8 cellular contexts compared by ENCODE assay signal in genomic region chr10:125895130-125896087, GRCh38. TPM values are rescaled to one million over a fixed set of nuclear protein-coding genes. Genes with fewer than 3 reads are reported as not detected.
DNase-seq lines count a peak whose midpoint lies in the region; ATAC-seq and TF ChIP-seq lines count a peak whose summit lies in the region.
"Not testable (repeated sequence)": the region's sequence is repeated elsewhere in the genome, so short reads cannot be mapped to it uniquely, and the experiment has no call there.

No MANE protein-coding gene starts in this region.

- H3K4me1 Mint-ChIP-seq in activated naive CD4-positive, alpha-beta T cell treated with anti-CD3 and anti-CD28 coated beads for 36 hours (ENCODE audit: low read depth), result peaks cover 11% of the 10 kb centered on the region

- TF ChIP-seq CTCF in SK-N-SH (IDR thresholded peaks at IDR 0.05); fibroblast of villous mesenchyme (IDR thresholded peaks at IDR 0.05; ENCODE audit: insufficient read depth, low read depth, low read length): not testable (repeated sequence)

- TF ChIP-seq RAD21 in SK-N-SH (IDR thresholded peaks at IDR 0.05; ENCODE audit: low read length), result not testable (repeated sequence)

- WGBS in SK-N-SH (ENCODE audit: low lambda C conversion rate), result 25% methylated on average over 34 of the region's 50 CpGs

- not testable (repeated sequence) for H3K9me3 Mint-ChIP-seq in activated naive CD4-positive, alpha-beta T cell treated with anti-CD3 and anti-CD28 coated beads for 36 hours

- H3K9ac ChIP-seq in SK-N-SH, result peak overlapping the region; percentile 64

- intact Hi-C loops in activated naive CD4-positive, alpha-beta T cell treated with anti-CD3 and anti-CD28 coated beads for 36 hours (cut with micrococcal nuclease), result loop anchor here (1.0 to 10.0 kb wide), 3 partner anchors 72 to 1399 kb away; partner anchors contain the start of genes BCCIP, EDRF1 and UROS

- not testable (repeated sequence) for H3F3A ChIP-seq in SK-N-SH (replicated peaks; ENCODE audit: insufficient read depth)

- not testable (repeated sequence) for H3K27me3 ChIP-seq in SK-N-SH (ENCODE audit: insufficient read depth)

- not testable (repeated sequence) for H3K27me3 Mint-ChIP-seq in activated naive CD4-positive, alpha-beta T cell treated with anti-CD3 and anti-CD28 coated beads for 36 hours (ENCODE audit: low read depth)

- not testable (repeated sequence) for H4K20me1 ChIP-seq in SK-N-SH (ENCODE audit: insufficient read depth)

- peak overlapping the region; percentile 63 for H3K27ac Mint-ChIP-seq in activated naive CD4-positive, alpha-beta T cell treated with anti-CD3 and anti-CD28 coated beads for 36 hours

- H3K4me3 ChIP-seq in SK-N-SH (ENCODE audit: low read depth in 2 of 2, low read length in 1 of 2) (peak overlapping the region; percentile 83 to 88), fibroblast of villous mesenchyme (ENCODE audit: low read depth, low read length) (peak overlapping the region; percentile 79)

- not testable (repeated sequence) for TF ChIP-seq EP300 in SK-N-SH (IDR thresholded peaks at IDR 0.05; ENCODE audit: borderline replicate concordance in 1 of 2, low read depth in 1 of 2, low read length in 1 of 2)

- CTCF ChIA-PET in SK-N-SH (lab: Yijun Ruan, JAX); activated naive CD4-positive, alpha-beta T cell treated with anti-CD3 and anti-CD28 coated beads for 36 hours (lab: Charles Lee): not testable (repeated sequence)

- H3K9me2 ChIP-seq in SK-N-SH, result not testable (repeated sequence)

- H3K36me3 ChIP-seq in SK-N-SH (replicated peaks in 1 of 2; ENCODE audit: control insufficient read depth in 1 of 2, insufficient read depth in 2 of 2, low read length in 1 of 2), result not testable (repeated sequence)

- H3K27ac ChIP-seq in SK-N-SH (ENCODE audit: low read depth in 2 of 2, low read length in 1 of 2), result peak overlapping the region; percentile 48 to 65

- not testable (repeated sequence) for H3K36me3 Mint-ChIP-seq in activated naive CD4-positive, alpha-beta T cell treated with anti-CD3 and anti-CD28 coated beads for 36 hours (ENCODE audit: low read depth)

- H3K4me2 ChIP-seq in SK-N-SH, result peak overlapping the region; percentile 57

- ATAC-seq in GM21526 (IDR thresholded peaks at IDR 0.05; ENCODE audit: low FRiP score, unreplicated experiment), result peak; percentile 51

- H3K4me3 Mint-ChIP-seq in activated naive CD4-positive, alpha-beta T cell treated with anti-CD3 and anti-CD28 coated beads for 36 hours, result peak overlapping the region; percentile 76

- not testable (repeated sequence) for H3K4me1 ChIP-seq in SK-N-SH (ENCODE audit: control insufficient read depth in 1 of 2, insufficient read depth in 2 of 2, low read depth in 1 of 2, low read length in 1 of 2)

- H3K79me2 ChIP-seq in SK-N-SH (ENCODE audit: insufficient read depth), result peaks cover 63% of the 10 kb centered on the region

- peak overlapping the region; percentile 38; the same call in 1 of the 2 replicates for H2AFZ ChIP-seq in SK-N-SH (ENCODE audit: low read depth)

- DNase-seq in Caki2 (ENCODE audit: low read depth), result peak; percentile 61
- DNase-seq in HK-2 (ENCODE audit: unreplicated experiment), result peak; percentile 81
- peak; percentile 73 for DNase-seq in SK-N-SH
- DNase-seq in activated naive CD4-positive, alpha-beta T cell treated with anti-CD3 and anti-CD28 coated beads for 36 hours, result peak; percentile 71
- peak; percentile 78 for DNase-seq in fibroblast of villous mesenchyme (ENCODE audit: low read depth)
- peak; percentile 78 for DNase-seq in myocyte (ENCODE audit: low read depth)
- peak; percentile 4 for DNase-seq in stimulated activated CD8-positive, alpha-beta memory T cell treated with anti-CD3 and anti-CD28 coated beads, Interleukin-4, amount 100 ng/mL, for 24 hours (ENCODE audit: low read depth)

- POLR2A ChIA-PET in SK-N-SH (lab: Yijun Ruan, JAX), result not testable (repeated sequence)

- in situ Hi-C loops in Caki2 (cut with HindIII; ENCODE audit: low pct_unique_long_range_greater_than_20kb, low sequenced_read_pairs), result not testable (repeated sequence)

- not testable (repeated sequence) for H3K9me3 ChIP-seq in SK-N-SH

TF ChIP-seq in SK-N-SH, 30 proteins besides CTCF, POLR2A, EP300 and RAD21:
- peak; percentile 93 for TF ChIP-seq CHD2 (IDR thresholded peaks at IDR 0.05; ENCODE audit: low read length, partially characterized antibody)
- TF ChIP-seq, protein P1, sequence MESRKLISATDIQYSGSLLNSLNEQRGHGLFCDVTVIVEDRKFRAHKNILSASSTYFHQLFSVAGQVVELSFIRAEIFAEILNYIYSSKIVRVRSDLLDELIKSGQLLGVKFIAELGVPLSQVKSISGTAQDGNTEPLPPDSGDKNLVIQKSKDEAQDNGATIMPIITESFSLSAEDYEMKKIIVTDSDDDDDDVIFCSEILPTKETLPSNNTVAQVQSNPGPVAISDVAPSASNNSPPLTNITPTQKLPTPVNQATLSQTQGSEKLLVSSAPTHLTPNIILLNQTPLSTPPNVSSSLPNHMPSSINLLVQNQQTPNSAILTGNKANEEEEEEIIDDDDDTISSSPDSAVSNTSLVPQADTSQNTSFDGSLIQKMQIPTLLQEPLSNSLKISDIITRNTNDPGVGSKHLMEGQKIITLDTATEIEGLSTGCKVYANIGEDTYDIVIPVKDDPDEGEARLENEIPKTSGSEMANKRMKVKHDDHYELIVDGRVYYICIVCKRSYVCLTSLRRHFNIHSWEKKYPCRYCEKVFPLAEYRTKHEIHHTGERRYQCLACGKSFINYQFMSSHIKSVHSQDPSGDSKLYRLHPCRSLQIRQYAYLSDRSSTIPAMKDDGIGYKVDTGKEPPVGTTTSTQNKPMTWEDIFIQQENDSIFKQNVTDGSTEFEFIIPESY (IDR thresholded peaks at IDR 0.05; ENCODE audit: borderline replicate concordance, low read depth), result peak; percentile 69; the same call in 1 of the 2 replicates
- peak; percentile 65 for TF ChIP-seq MXI1 (IDR thresholded peaks at IDR 0.05; ENCODE audit: low read depth, low read length)
TF ChIP-seq in SK-N-SH: peak in this region for 3; not testable (repeated sequence) for 27.

RNA-seq across cellular contexts. Expression of gene FANK1, which starts 1.0 kb away (rescaled TPM):
- total RNA-seq in Caki2 (2014; rRNA removed; shearing (Covaris generic); ENCODE audit: low replicate concordance), result 6.8 and 8.5 TPM in 2 replicates
- 12.3 and 13.6 TPM in 2 replicates for polyA plus RNA-seq in SK-N-SH (2012; rRNA removed)
- 13.2 and 17.7 TPM in 2 replicates for polyA plus RNA-seq in SK-N-SH (2012; cell fraction: cytosol; rRNA removed)
- polyA plus RNA-seq in SK-N-SH (2012; cell fraction: nucleus; rRNA removed), result 19.2 and 26.8 TPM in 2 replicates
- under 1 TPM; 0.38 to 0.52 TPM for total RNA-seq in activated naive CD4-positive, alpha-beta T cell treated with anti-CD3 and anti-CD28 coated beads for 36 hours
- total RNA-seq in fibroblast of villous mesenchyme (2.9 and 3.0 TPM in 2 replicates), myocyte (1.4 and 2.5 TPM in 2 replicates)
- 4.4 TPM for polyA plus RNA-seq in myocyte (2012)

RNA-seq across cellular contexts. Expression of gene DHX32, which starts 14.3 kb away (rescaled TPM):
- total RNA-seq in Caki2 (2014; rRNA removed; shearing (Covaris generic); ENCODE audit: low replicate concordance), result 45.3 and 48.9 TPM in 2 replicates
- polyA plus RNA-seq in SK-N-SH (2012; rRNA removed), result 16.8 and 21.8 TPM in 2 replicates
- 21.7 and 22.4 TPM in 2 replicates for polyA plus RNA-seq in SK-N-SH (2012; cell fraction: cytosol; rRNA removed)
- polyA plus RNA-seq in SK-N-SH (2012; cell fraction: nucleus; rRNA removed), result 20.4 and 31.0 TPM in 2 replicates
- total RNA-seq in activated naive CD4-positive, alpha-beta T cell treated with anti-CD3 and anti-CD28 coated beads for 36 hours, result 10 to 100 TPM; 13.4 to 15.7 TPM
- total RNA-seq in fibroblast of villous mesenchyme (40.3 and 48.8 TPM in 2 replicates), myocyte (51.7 and 62.3 TPM in 2 replicates)
- 22.2 TPM for polyA plus RNA-seq in myocyte (2012)

Comparison
In these comparisons a context has a peak if more than half of its experiments do, and no peak if none do; other contexts are left out.
1. Peak in every context shown above with its lines: DNase-seq, ATAC-seq, H3K4me3 ChIP-seq and H3K27ac ChIP-seq.
2. DNase-seq: peak in every context shown above with its lines; median percentile 81 in HK-2; 78 in fibroblast of villous mesenchyme; 78 in myocyte; 73 in SK-N-SH; 71 in activated naive CD4-positive, alpha-beta T cell treated with anti-CD3 and anti-CD28 coated beads for 36 hours; 61 in Caki2; 4 in stimulated activated CD8-positive, alpha-beta memory T cell treated with anti-CD3 and anti-CD28 coated beads, Interleukin-4, amount 100 ng/mL, for 24 hours.